1 cellular context compared by ENCODE assay signal in the genomic region with DNA sequence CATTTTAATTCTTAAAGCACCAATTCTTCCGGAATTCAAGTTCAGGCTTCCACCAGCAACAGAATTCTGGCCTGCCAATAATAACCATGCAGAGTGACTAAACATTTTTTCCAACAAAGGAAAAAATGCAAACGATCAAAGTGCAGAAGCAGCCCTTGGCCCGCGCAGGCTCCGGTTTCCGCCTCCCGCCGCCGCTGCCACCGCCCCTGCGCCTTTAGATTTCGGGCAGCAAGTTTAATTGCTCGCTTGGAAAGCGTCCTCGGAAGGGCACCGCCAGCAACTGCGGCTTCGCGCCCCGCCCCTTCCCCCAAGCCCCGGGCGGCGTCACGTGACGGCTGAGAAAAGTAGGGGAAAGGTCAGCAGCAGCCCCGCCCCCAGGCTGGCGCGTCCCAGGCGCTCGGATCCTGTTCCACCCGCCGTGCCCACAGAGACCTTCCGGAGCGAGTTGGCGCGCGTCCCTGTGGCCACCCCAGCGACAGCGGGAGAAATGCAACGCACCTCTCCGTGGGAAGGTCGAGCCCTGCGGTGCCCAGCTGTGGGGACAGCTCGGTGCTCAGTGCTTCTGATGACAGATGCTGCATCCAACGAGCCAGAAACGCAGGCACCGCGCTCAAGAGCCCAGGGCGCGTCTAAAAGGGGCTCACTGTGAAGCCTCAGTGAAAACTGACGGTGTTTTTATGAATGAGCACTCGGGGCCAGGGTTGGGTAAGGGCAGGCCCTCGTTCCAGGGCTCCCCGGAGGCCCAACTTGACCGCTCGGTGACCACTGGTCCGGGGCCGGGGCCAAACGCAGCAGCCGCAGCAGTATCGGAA.
TF ChIP-seq lines count a peak whose summit lies in the region.

No MANE protein-coding gene starts in this region.

TF ChIP-seq in Ishikawa, 13 proteins besides CTCF, POLR2A, EP300 and RAD21 (continued from another document):
- TF ChIP-seq CREB1 (IDR thresholded peaks at IDR 0.05; ENCODE audit: low read depth) (no peak), MAX (IDR thresholded peaks at IDR 0.05) (peak; percentile 71), NFIC (IDR thresholded peaks at IDR 0.05) (peak; percentile 83)
